In the genomic region with DNA sequence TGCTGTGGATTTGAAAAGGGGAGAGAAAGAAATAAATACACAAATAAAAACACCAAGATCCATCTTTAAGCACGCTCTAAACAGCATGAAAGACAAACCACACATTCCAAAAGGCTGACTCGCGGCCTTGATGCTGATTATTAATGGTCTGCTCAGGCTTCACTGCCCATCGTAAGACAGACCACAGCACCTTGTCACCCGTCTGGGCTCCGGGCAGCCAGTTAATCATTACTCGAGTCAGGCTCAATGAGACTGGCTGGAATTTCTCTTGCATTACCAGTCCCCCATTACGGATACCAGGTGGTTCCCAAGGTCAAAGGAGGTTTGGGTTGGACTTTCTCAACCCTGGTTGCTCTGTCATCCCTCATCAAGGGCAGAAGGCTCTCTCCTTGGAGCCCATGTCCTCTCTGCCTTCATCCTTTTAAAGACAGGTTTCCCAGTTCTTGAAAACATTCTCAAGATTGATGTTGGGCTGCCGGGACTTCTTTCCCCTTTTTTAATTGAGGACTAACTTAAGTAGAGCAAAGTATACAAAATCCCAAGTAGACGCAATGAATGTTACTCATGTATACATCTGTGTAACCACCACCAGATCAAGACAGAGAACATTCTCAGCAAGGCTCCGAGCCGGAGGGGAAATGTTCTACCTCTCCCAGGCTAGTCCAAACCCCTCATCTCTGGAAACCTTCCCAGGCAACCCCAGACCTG, we compare ENCODE assay signal across 8 cellular contexts. TPM values are rescaled to one million over a fixed set of nuclear protein-coding genes. Genes with fewer than 3 reads are reported as not detected.
A peak's percentile ranks its signal among the peaks of the same experiment; 100 is the strongest.
DNase-seq lines count a peak whose midpoint lies in the region; FAIRE-seq and TF ChIP-seq lines count a peak whose summit lies in the region.

No MANE protein-coding gene starts in this region.

- no peaks in the 10 kb centered on the region for H3K27me3 ChIP-seq in muscle layer of colon (ENCODE audit: control insufficient read depth in 1 of 2, insufficient read depth in 2 of 2, low read length in 2 of 2)

- no peaks in the 10 kb centered on the region for H3K9me3 ChIP-seq in muscle layer of colon (ENCODE audit: low read length)

- no peak overlapping the region for H3K9ac ChIP-seq in muscle layer of colon (ENCODE audit: low read length)

- TF ChIP-seq CTCF in AG10803 (conservative IDR thresholded peaks at IDR 0.05; ENCODE audit: low read length) (no peak), choroid plexus epithelial cell (conservative IDR thresholded peaks at IDR 0.05; ENCODE audit: low read depth, low read length) (no peak)

- H3K4me3 ChIP-seq in AG10803 (ENCODE audit: low read length), result peak overlapping the region; percentile 1
- H3K4me3 ChIP-seq in choroid plexus epithelial cell (ENCODE audit: low read depth, low read length), result no peak overlapping the region
- peak overlapping the region in 1 of 2 donors; percentile 21 for H3K4me3 ChIP-seq in muscle layer of colon (ENCODE audit: low read depth in 1 of 2, low read length in 2 of 2)

- H3K27ac ChIP-seq in muscle layer of colon (ENCODE audit: low read depth, low read length), result peak overlapping the region; percentile 74

- peaks cover 17% of the 10 kb centered on the region for H3K36me3 ChIP-seq in muscle layer of colon (ENCODE audit: insufficient read depth, low read length)

- peaks cover 91% of the 10 kb centered on the region for H3K4me1 ChIP-seq in muscle layer of colon (ENCODE audit: insufficient read depth, low read length)

- peak; percentile 57 for FAIRE-seq in HTR-8/SVneo (lab: Jason Lieb, UNC)

- peak; percentile 98 for DNase-seq in AG10803 (ENCODE audit: low read depth)
- peak; percentile 90 for DNase-seq in HTR-8/SVneo (ENCODE audit: insufficient read length, low spot score)
- peak; percentile 95 for DNase-seq in choroid plexus epithelial cell (ENCODE audit: low read depth)
- no peak for DNase-seq in NCI-H1436 (lab: John Stamatoyannopoulos, UW)
- no peak for DNase-seq in NCI-H187 (lab: John Stamatoyannopoulos, UW)
- DNase-seq in NCI-H1105 (lab: John Stamatoyannopoulos, UW), result no peak
- DNase-seq in cerebellum (ENCODE audit: low spot score), result no peak

RNA-seq across cellular contexts. Expression of a gene that starts 8.1 kb away (rescaled TPM):
- 14.9 TPM for total RNA-seq in cerebellum

Comparison
In these comparisons a context has a peak if more than half of its experiments do, and no peak if none do; other contexts are left out.
1. DNase-seq: peak in AG10803 (single experiment), HTR-8/SVneo (single experiment) and choroid plexus epithelial cell (single experiment); none in NCI-H1436 (single experiment), NCI-H187 (0 of 2), NCI-H1105 (single experiment) and cerebellum (single experiment).